In genomic region chr17:38749222-38750043, GRCh38 we compare ENCODE assay signal across 1 cellular context.
A peak's percentile ranks its signal among the peaks of the same experiment; 100 is the strongest.
TF ChIP-seq lines count a peak whose summit lies in the region.

No MANE protein-coding gene starts in this region.

TF ChIP-seq in HepG2, 621 proteins besides CTCF, POLR2A, EP300 and RAD21 (continued from another document and continues in another):
- TF ChIP-seq NFE2L2 (IDR thresholded peaks at IDR 0.05; ENCODE audit: low read length) (no peak), PHF21A (CRISPR knock-in tag; IDR thresholded peaks at IDR 0.05) (peak; percentile 88; the same call in 1 of the 2 replicates), ZNF329 (CRISPR knock-in tag; IDR thresholded peaks at IDR 0.05; ENCODE audit: low read depth) (0 out of 2 replicates have a peak, but pooled peaks have one; percentile 58), ZNF703 (CRISPR knock-in tag; IDR thresholded peaks at IDR 0.05; ENCODE audit: borderline replicate concordance) (peak; percentile 86; the same call in 1 of the 2 replicates), ZC3H13 (CRISPR knock-in tag; IDR thresholded peaks at IDR 0.05) (peak; percentile 92), ZNF414 (CRISPR knock-in tag; IDR thresholded peaks at IDR 0.05) (no peak; the same call in 1 of the 2 replicates), CENPT (CRISPR knock-in tag; IDR thresholded peaks at IDR 0.05; ENCODE audit: low read depth) (peak; percentile 76), SMAD3 (CRISPR knock-in tag; IDR thresholded peaks at IDR 0.05) (no peak; the same call in 1 of the 2 replicates), LBX2 (CRISPR knock-in tag; IDR thresholded peaks at IDR 0.05; ENCODE audit: borderline replicate concordance) (peak; percentile 79), ZNF513 (CRISPR knock-in tag; conservative IDR thresholded peaks at IDR 0.05) (peak; percentile 91), ZNF3 (CRISPR knock-in tag; IDR thresholded peaks at IDR 0.05) (peak; percentile 9; the same call in 1 of the 2 replicates), GABPA (IDR thresholded peaks at IDR 0.05; ENCODE audit: low read depth, low read length) (peak; percentile 75), GABPA (CRISPR knock-in tag; IDR thresholded peaks at IDR 0.05; ENCODE audit: low read depth) (peak; percentile 90), ZNF331 (CRISPR knock-in tag; IDR thresholded peaks at IDR 0.05) (peak; percentile 64; the same call in 1 of the 2 replicates), HMGA1 (CRISPR knock-in tag; conservative IDR thresholded peaks at IDR 0.05) (no peak), RBM39 (IDR thresholded peaks at IDR 0.05; ENCODE audit: low read depth, low read length, poor library complexity, severe bottlenecking) (no peak), IRF2 (CRISPR knock-in tag; IDR thresholded peaks at IDR 0.05) (no peak; the same call in 1 of the 2 replicates), ZNF850 (CRISPR knock-in tag; conservative IDR thresholded peaks at IDR 0.05) (0 out of 2 replicates have a peak, but pooled peaks have one; percentile 32), SP2 (CRISPR knock-in tag; IDR thresholded peaks at IDR 0.05) (no peak), ZSCAN29 (CRISPR knock-in tag; conservative IDR thresholded peaks at IDR 0.05) (peak; percentile 51; the same call in 1 of the 2 replicates), CCAR2 (optimal IDR thresholded peaks at IDR 0.05; ENCODE audit: low read depth, low read length) (no peak), RBFOX2 (IDR thresholded peaks at IDR 0.05; ENCODE audit: low read depth, low read length) (peak; percentile 90), SKIL (CRISPR knock-in tag; IDR thresholded peaks at IDR 0.05; ENCODE audit: borderline replicate concordance) (peak; percentile 88), ZXDC (CRISPR knock-in tag; IDR thresholded peaks at IDR 0.05) (no peak; the same call in 1 of the 2 replicates), KDM4B (CRISPR knock-in tag; IDR thresholded peaks at IDR 0.05) (peak; percentile 63), RBAK (CRISPR knock-in tag; IDR thresholded peaks at IDR 0.05) (no peak), NCOA2 (CRISPR knock-in tag; IDR thresholded peaks at IDR 0.05) (peak; percentile 68; the same call in 1 of the 2 replicates), ZBTB26 (CRISPR knock-in tag; IDR thresholded peaks at IDR 0.05; ENCODE audit: borderline replicate concordance) (no peak; the same call in 1 of the 2 replicates), ZNF20 (CRISPR knock-in tag; IDR thresholded peaks at IDR 0.05) (no peak; the same call in 1 of the 2 replicates), TMF1 (CRISPR knock-in tag; IDR thresholded peaks at IDR 0.05; ENCODE audit: low read depth) (peak; percentile 73; the same call in 1 of the 2 replicates), ISX (CRISPR knock-in tag; conservative IDR thresholded peaks at IDR 0.05) (no peak; the same call in 1 of the 2 replicates), THRA (CRISPR knock-in tag; IDR thresholded peaks at IDR 0.05; ENCODE audit: borderline replicate concordance) (peak; percentile 63; the same call in 1 of the 2 replicates), NAIF1 (CRISPR knock-in tag; IDR thresholded peaks at IDR 0.05; ENCODE audit: borderline replicate concordance) (peak; percentile 12; the same call in 1 of the 2 replicates), ZZZ3 (CRISPR knock-in tag; IDR thresholded peaks at IDR 0.05; ENCODE audit: borderline replicate concordance) (0 out of 2 replicates have a peak, but pooled peaks have one; percentile 18), AFF4 (CRISPR knock-in tag; IDR thresholded peaks at IDR 0.05) (0 out of 2 replicates have a peak, but pooled peaks have one; percentile 24), SMAD1 (CRISPR knock-in tag; IDR thresholded peaks at IDR 0.05; ENCODE audit: borderline replicate concordance, low read depth) (no peak), EHMT2 (IDR thresholded peaks at IDR 0.05; ENCODE audit: borderline replicate concordance, low read depth, low read length) (no peak), USF2 (IDR thresholded peaks at IDR 0.05; ENCODE audit: low read depth, low read length) (no peak), USF2 (CRISPR knock-in tag; IDR thresholded peaks at IDR 0.05; ENCODE audit: borderline replicate concordance) (peak; percentile 68; the same call in 1 of the 2 replicates), HBP1 (CRISPR knock-in tag; IDR thresholded peaks at IDR 0.05; ENCODE audit: low read depth) (no peak), SRF (IDR thresholded peaks at IDR 0.05; ENCODE audit: low read depth, low read length) (no peak), HDAC2 (CRISPR knock-in tag; IDR thresholded peaks at IDR 0.05) (peak; percentile 77), JUNB (CRISPR knock-in tag; IDR thresholded peaks at IDR 0.05; ENCODE audit: borderline replicate concordance) (no peak; the same call in 1 of the 2 replicates), YEATS2 (CRISPR knock-in tag; IDR thresholded peaks at IDR 0.05; ENCODE audit: borderline replicate concordance) (peak; percentile 80), ATF3 (CRISPR knock-in tag; IDR thresholded peaks at IDR 0.05) (no peak)
